In genomic region chr12:88388566-88389269, GRCh38 we compare ENCODE assay signal across 2 cellular contexts.
TF ChIP-seq lines count a peak whose summit lies in the region.

No MANE protein-coding gene starts in this region.

TF ChIP-seq in SK-N-SH, 30 proteins besides CTCF, POLR2A, EP300 and RAD21 (continued from another document):
- no peak for TF ChIP-seq REST (IDR thresholded peaks at IDR 0.05; ENCODE audit: low read depth, low read length)

TF ChIP-seq in SK-N-SH treated with all-trans-retinoic acid at 6 μM for 48 hours, 23 proteins besides CTCF, POLR2A, EP300 and RAD21 (continued from another document):
- TF ChIP-seq CREB5 (CRISPR knock-in tag; IDR thresholded peaks at IDR 0.05; ENCODE audit: low read depth) (no peak), BACH2 (CRISPR knock-in tag; IDR thresholded peaks at IDR 0.05; ENCODE audit: borderline replicate concordance) (no peak), ZNF8 (CRISPR knock-in tag; IDR thresholded peaks at IDR 0.05) (no peak), CSDC2 (CRISPR knock-in tag; IDR thresholded peaks at IDR 0.05) (no peak), ZNF70 (CRISPR knock-in tag; IDR thresholded peaks at IDR 0.05) (no peak), ESRRG (CRISPR knock-in tag; IDR thresholded peaks at IDR 0.05) (no peak), TOX (CRISPR knock-in tag; IDR thresholded peaks at IDR 0.05; ENCODE audit: borderline replicate concordance) (no peak)
TF ChIP-seq in SK-N-SH treated with all-trans-retinoic acid at 6 μM for 48 hours: peak in this region for 0.
